14 cellular contexts compared by ENCODE assay signal in genomic region chr22:43066844-43067385, GRCh38. TPM values are rescaled to one million over a fixed set of nuclear protein-coding genes. Genes with fewer than 3 reads are reported as not detected.
A peak's percentile ranks its signal among the peaks of the same experiment; 100 is the strongest.
DNase-seq lines count a peak whose midpoint lies in the region; ATAC-seq and TF ChIP-seq lines count a peak whose summit lies in the region.
"Had no signal": no experiment of that assay in that cellular context is flagged by ENCODE, and none has a peak within 500 bp of the region (broad histone marks: within the 10 kb centered on the region; RNA-seq: fewer than 3 reads in every experiment).

No MANE protein-coding gene starts in this region.

- H3K9me2 ChIP-seq in HCT116 (ENCODE audit: insufficient read depth), result no peaks in the 10 kb centered on the region

- peaks cover 33% of the 10 kb centered on the region for H3K36me3 Mint-ChIP-seq in stimulated activated effector memory CD8-positive, alpha-beta T cell treated with anti-CD3 and anti-CD28 coated beads, Interleukin-12 subunit alpha, Interleukin-12 subunit beta, amount 100 ng/mL, for 72 hours

- TF ChIP-seq POLR2A in HCT116 (IDR thresholded peaks at IDR 0.05; ENCODE audit: borderline replicate concordance, extremely low read depth, insufficient read depth, insufficient read length), result no peak

- POLR2A ChIA-PET in HCT116 (lab: Charles Lee), result no interaction called here

- peak overlapping the region; percentile 47 for H3K4me2 ChIP-seq in HCT116 (ENCODE audit: low read length)

- CTCF ChIA-PET in HCT116 (lab: Charles Lee), result no interaction called here

- no peaks in the 10 kb centered on the region for H3K4me1 Mint-ChIP-seq in stimulated activated effector memory CD8-positive, alpha-beta T cell treated with anti-CD3 and anti-CD28 coated beads, Interleukin-12 subunit alpha, Interleukin-12 subunit beta, amount 100 ng/mL, for 72 hours

- H3K9ac ChIP-seq in HCT116 (ENCODE audit: low read length), result peak overlapping the region; percentile 33; the same call in 1 of the 2 replicates

- H3K4me1 ChIP-seq in HCT116 (ENCODE audit: control insufficient read depth in 1 of 2, insufficient read depth in 2 of 2, low read length in 2 of 2) (peaks cover 21 to 26% of the 10 kb centered on the region in 2 experiments), SJSA1 (replicated peaks) (peaks cover 39% of the 10 kb centered on the region), tibial artery (no peaks in the 10 kb centered on the region)

- H3K27ac Mint-ChIP-seq in stimulated activated effector memory CD8-positive, alpha-beta T cell treated with anti-CD3 and anti-CD28 coated beads, Interleukin-12 subunit alpha, Interleukin-12 subunit beta, amount 100 ng/mL, for 72 hours, result peak overlapping the region; percentile 34
- H3K27ac Mint-ChIP-seq: activated T-helper 2 cell treated with anti-CD3 and anti-CD28 coated beads, Interferon-gamma antibody, Interleukin-2, Interleukin-4, amounts not matched to agents 10 μg/mL and 5 μg/mL and 100 μg/mL, durations not matched to agents 14 hours and 24 hours and 36 hours had no signal

- H3K9me3 Mint-ChIP-seq in stimulated activated effector memory CD8-positive, alpha-beta T cell treated with anti-CD3 and anti-CD28 coated beads, Interleukin-12 subunit alpha, Interleukin-12 subunit beta, amount 100 ng/mL, for 72 hours, result no peaks in the 10 kb centered on the region
- H3K9me3 Mint-ChIP-seq: activated T-helper 2 cell treated with anti-CD3 and anti-CD28 coated beads, Interferon-gamma antibody, Interleukin-2, Interleukin-4, amounts not matched to agents 10 μg/mL and 5 μg/mL and 100 μg/mL, durations not matched to agents 14 hours and 24 hours and 36 hours had no signal

- H2AFZ ChIP-seq in HCT116 (ENCODE audit: low read depth, low read length, poor library complexity, severe bottlenecking), result no peak overlapping the region

- no TSS peak for BruUV-seq in HCT116 (replicated peaks; lab: Mats Ljungman, UMichigan)

- RAD21 ChIA-PET in HCT116 (lab: Charles Lee; ENCODE audit: low non-redundant PET in 1 of 2, low total read pairs in 2 of 2, uncharacterized antibody in 2 of 2, unreplicated experiment in 2 of 2), result no interaction called here

- DNase-seq in HCT116 (ENCODE audit: low read depth, low spot score) (peak; percentile 47), SJSA1 (ENCODE audit: low read depth in 1 of 2, low spot score in 2 of 2) (peak; percentile 89 to 94), fibroblast of the aortic adventitia (ENCODE audit: low read depth) (peak; percentile 33), tibial artery (no peak), SK-N-DZ (ENCODE audit: low spot score) (no peak)
- DNase-seq in stimulated activated effector memory CD8-positive, alpha-beta T cell treated with anti-CD3 and anti-CD28 coated beads, Interleukin-12 subunit alpha, Interleukin-12 subunit beta, amount 100 ng/mL, for 72 hours (ENCODE audit: low spot score in 2 of 2), result no peak
- DNase-seq: central memory CD4-positive, alpha-beta T cell; NCI-H1092; NCI-H524 treated with DMSO at 0.1 percent for 48 hours; stimulated activated CD4-positive, alpha-beta T cell treated with anti-CD3 and anti-CD28 coated beads, Interleukin-4, amount 100 ng/mL, for 1 hour had no signal

- no peak overlapping the region for H3K4me3 Mint-ChIP-seq in stimulated activated effector memory CD8-positive, alpha-beta T cell treated with anti-CD3 and anti-CD28 coated beads, Interleukin-12 subunit alpha, Interleukin-12 subunit beta, amount 100 ng/mL, for 72 hours

- ATAC-seq in HCT116, result peak; percentile 73
- no peak for ATAC-seq in stimulated activated effector memory CD8-positive, alpha-beta T cell treated with anti-CD3 and anti-CD28 coated beads, Interleukin-12 subunit alpha, Interleukin-12 subunit beta, amount 100 ng/mL, for 72 hours
- no peak for ATAC-seq in HG03097 (IDR thresholded peaks at IDR 0.05; ENCODE audit: low FRiP score, unreplicated experiment)
- no peak for ATAC-seq in GM18511 (IDR thresholded peaks at IDR 0.05; ENCODE audit: unreplicated experiment)

- no peak for TF ChIP-seq RAD21 in HCT116 (IDR thresholded peaks at IDR 0.05; ENCODE audit: low read depth)

- H3K79me2 ChIP-seq in HCT116 (ENCODE audit: insufficient read depth, low read length), result no peaks in the 10 kb centered on the region

- H3K27me3 ChIP-seq in HCT116 (ENCODE audit: insufficient read depth, low read length) (no peaks in the 10 kb centered on the region), SJSA1 (replicated peaks) (no peaks in the 10 kb centered on the region), tibial artery (no peaks in the 10 kb centered on the region)

- H4K20me1 ChIP-seq in HCT116 (ENCODE audit: insufficient read depth), result no peaks in the 10 kb centered on the region

- intact Hi-C loops in HCT116 (cut with micrococcal nuclease) (no loop called here), tibial artery (cut with DNase I; ENCODE audit: low total_unique reads) (no loop called here)

- no peak overlapping the region for H3K4me3 ChIP-seq in HCT116 (replicated peaks in 1 of 2; ENCODE audit: low read depth in 1 of 2, low read length in 2 of 2)
- no peak overlapping the region for H3K4me3 ChIP-seq in SJSA1
- H3K4me3 ChIP-seq in fibroblast of the aortic adventitia (ENCODE audit: low read depth, low read length), result no peak overlapping the region
- H3K4me3 ChIP-seq in tibial artery, result no peak overlapping the region
- H3K4me3 ChIP-seq: SK-N-MC had no signal

- TF ChIP-seq CTCF in HCT116 (IDR thresholded peaks at IDR 0.05 in 2 of 3, conservative IDR thresholded peaks at IDR 0.05 in 1 of 3; ENCODE audit: borderline replicate concordance in 1 of 3, insufficient read depth in 1 of 3, low read depth in 2 of 3, low read length in 2 of 3), result no peak
- TF ChIP-seq CTCF in fibroblast of the aortic adventitia (IDR thresholded peaks at IDR 0.05; ENCODE audit: insufficient read depth, low read length), result no peak
- TF ChIP-seq CTCF in tibial artery (IDR thresholded peaks at IDR 0.05), result no peak

- no peaks in the 10 kb centered on the region; a peak in 1 of 4 replicates for H3K36me3 ChIP-seq in HCT116 (ENCODE audit: control insufficient read depth in 1 of 2, insufficient read depth in 2 of 2, low read length in 2 of 2)
- H3K36me3 ChIP-seq in SJSA1, result peaks cover 12% of the 10 kb centered on the region
- peaks cover 17 to 56% (median 25%) of the 10 kb centered on the region in 3 donors for H3K36me3 ChIP-seq in tibial artery

- H3K27ac ChIP-seq in HCT116 (ENCODE audit: low read depth, low read length), result peak overlapping the region; percentile 62
- H3K27ac ChIP-seq in SJSA1, result peak overlapping the region; percentile 97
- H3K27ac ChIP-seq in tibial artery, result no peak overlapping the region
- H3K27ac ChIP-seq: SK-N-MC had no signal

- H3K9me3 ChIP-seq in HCT116 (ENCODE audit: control insufficient read depth in 1 of 2, insufficient read depth in 1 of 2, low read depth in 1 of 2, low read length in 2 of 2), result no peaks in the 10 kb centered on the region
- H3K9me3 ChIP-seq in SJSA1 (replicated peaks), result no peaks in the 10 kb centered on the region
- no peaks in the 10 kb centered on the region for H3K9me3 ChIP-seq in tibial artery

TF ChIP-seq in HCT116, 20 proteins besides CTCF, POLR2A, EP300 and RAD21:
- TF ChIP-seq SP1 (IDR thresholded peaks at IDR 0.05; ENCODE audit: low read depth), result 0 out of 2 replicates have a peak, but pooled peaks have one; percentile 17
- TF ChIP-seq FOSL1 (IDR thresholded peaks at IDR 0.05; ENCODE audit: low read depth), result peak; percentile 61
- TF ChIP-seq SRF (IDR thresholded peaks at IDR 0.05; ENCODE audit: low read depth), result no peak
- no peak for TF ChIP-seq CBX3 (IDR thresholded peaks at IDR 0.05; ENCODE audit: low read depth)
- TF ChIP-seq EZH2 (IDR thresholded peaks at IDR 0.05), result no peak
- peak; percentile 67 for TF ChIP-seq JUND (IDR thresholded peaks at IDR 0.05)
- TF ChIP-seq ZFX (IDR thresholded peaks at IDR 0.05), result no peak
- TF ChIP-seq TCF7L2 (IDR thresholded peaks at IDR 0.05; ENCODE audit: borderline replicate concordance, extremely low read depth, insufficient read depth, insufficient read length), result peak; percentile 72
- TF ChIP-seq MAX (IDR thresholded peaks at IDR 0.05), result no peak
- TF ChIP-seq CEBPB (IDR thresholded peaks at IDR 0.05; ENCODE audit: low read depth), result no peak

RNA-seq across cellular contexts. Expression of gene TTLL1, which starts 22.3 kb away (rescaled TPM):
- total RNA-seq in HCT116 (2021; ENCODE audit: unreplicated experiment) (4.3 TPM), fibroblast of the aortic adventitia (ENCODE audit: low replicate concordance) (9.4 and 23.1 TPM in 2 replicates)
- polyA plus RNA-seq in HCT116 (2012), result 6.8 and 7.4 TPM in 2 replicates
- 15.8 and 25.8 TPM in 2 replicates for total RNA-seq in SJSA1 (2014; rRNA removed; shearing (Covaris generic))
- 11.9 and 15.2 TPM in 2 replicates for polyA plus RNA-seq in SK-N-DZ (2014; cell fraction: cytosol; rRNA removed)
- polyA plus RNA-seq in SK-N-DZ (2014; cell fraction: nucleus; rRNA removed), result 5.1 and 6.4 TPM in 2 replicates

RNA-seq across cellular contexts. Expression of gene BIK, which starts 43.6 kb away (rescaled TPM):
- total RNA-seq in HCT116 (2021; ENCODE audit: unreplicated experiment) (31.0 TPM), fibroblast of the aortic adventitia (ENCODE audit: low replicate concordance) (not detected in 2 replicates)
- 30.0 and 30.2 TPM in 2 replicates for polyA plus RNA-seq in HCT116 (2012)
- 1.4 and 2.2 TPM in 2 replicates for total RNA-seq in SJSA1 (2014; rRNA removed; shearing (Covaris generic))
- polyA plus RNA-seq in SK-N-DZ (2014; cell fraction: cytosol; rRNA removed), result not detected in 2 replicates
- polyA plus RNA-seq in SK-N-DZ (2014; cell fraction: nucleus; rRNA removed), result not detected in 2 replicates

RNA-seq across cellular contexts. Expression of gene PACSIN2, which starts 52.0 kb away (rescaled TPM):
- total RNA-seq in HCT116 (2021; ENCODE audit: unreplicated experiment) (48.2 TPM), fibroblast of the aortic adventitia (ENCODE audit: low replicate concordance) (35.2 and 48.3 TPM in 2 replicates)
- 46.6 and 48.0 TPM in 2 replicates for polyA plus RNA-seq in HCT116 (2012)
- 98.3 and 100 TPM in 2 replicates for total RNA-seq in SJSA1 (2014; rRNA removed; shearing (Covaris generic))
- polyA plus RNA-seq in SK-N-DZ (2014; cell fraction: cytosol; rRNA removed), result 62.1 and 66.5 TPM in 2 replicates
- polyA plus RNA-seq in SK-N-DZ (2014; cell fraction: nucleus; rRNA removed), result 58.8 and 64.4 TPM in 2 replicates

Comparison
In these comparisons a context has a peak if more than half of its experiments do, and no peak if none do; other contexts are left out.
1. DNase-seq: peak in HCT116 (single experiment), SJSA1 (2 of 2) and fibroblast of the aortic adventitia (single experiment); none in stimulated activated effector memory CD8-positive, alpha-beta T cell treated with anti-CD3 and anti-CD28 coated beads, Interleukin-12 subunit alpha, Interleukin-12 subunit beta, amount 100 ng/mL, for 72 hours (0 of 2), tibial artery (0 of 2) and SK-N-DZ (single experiment).
2. H3K27ac ChIP-seq: peak in HCT116 (single experiment) and SJSA1 (single experiment); none in tibial artery (0 of 2).